ENCODE assay signal across 10 cellular contexts in the genomic region with DNA sequence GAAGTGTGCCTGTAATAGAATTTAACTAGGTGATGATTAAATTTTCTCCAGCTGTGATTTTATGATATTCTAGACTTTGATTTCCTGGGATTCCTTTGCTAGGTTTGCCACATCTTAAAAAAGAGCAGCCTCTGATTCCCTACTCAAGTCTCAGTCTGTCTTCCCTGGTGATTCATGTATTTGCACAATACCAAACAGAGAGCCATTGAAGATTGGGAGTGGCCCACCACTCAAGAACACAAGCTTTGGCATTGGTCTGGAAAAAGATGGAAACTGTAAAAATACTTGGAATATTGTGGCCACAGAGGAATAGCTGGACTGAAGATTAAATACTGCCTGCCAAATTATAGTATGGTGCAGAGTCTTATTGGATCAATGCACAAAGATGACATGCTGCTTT.
"Had no signal": no experiment of that assay in that cellular context is flagged by ENCODE, and none has a peak within 500 bp of the region (broad histone marks: within the 10 kb centered on the region; RNA-seq: fewer than 3 reads in every experiment).

No MANE protein-coding gene starts in this region.

- H3K4me3 ChIP-seq: thoracic aorta had no signal

- H3K9me3 ChIP-seq: thoracic aorta had no signal

- H3K36me3 ChIP-seq: thoracic aorta had no signal

- DNase-seq: activated CD4-positive, alpha-beta T cell treated with anti-CD3 and anti-CD28 coated beads for 1 hour; activated CD4-positive, alpha-beta T cell treated with anti-CD3 and anti-CD28 coated beads, Interleukin-2, amount 50 U/mL, for 48 hours; activated T-cell treated with anti-CD3 and anti-CD28 coated beads, Interleukin-2, amount 50 U/mL, for 1 hour; central memory CD4-positive, alpha-beta T cell; effector CD8-positive, alpha-beta T cell; T-helper 1 cell had no signal

- FAIRE-seq: endothelial cell of umbilical vein had no signal

- H3K27ac ChIP-seq: thoracic aorta, VCaP had no signal

- ATAC-seq: stimulated activated effector memory CD8-positive, alpha-beta T cell treated with anti-CD3 and anti-CD28 coated beads, Interleukin-12 subunit alpha, Interleukin-12 subunit beta, amount 100 ng/mL, for 72 hours had no signal
